2 cellular contexts compared by ENCODE assay signal in the genomic region with DNA sequence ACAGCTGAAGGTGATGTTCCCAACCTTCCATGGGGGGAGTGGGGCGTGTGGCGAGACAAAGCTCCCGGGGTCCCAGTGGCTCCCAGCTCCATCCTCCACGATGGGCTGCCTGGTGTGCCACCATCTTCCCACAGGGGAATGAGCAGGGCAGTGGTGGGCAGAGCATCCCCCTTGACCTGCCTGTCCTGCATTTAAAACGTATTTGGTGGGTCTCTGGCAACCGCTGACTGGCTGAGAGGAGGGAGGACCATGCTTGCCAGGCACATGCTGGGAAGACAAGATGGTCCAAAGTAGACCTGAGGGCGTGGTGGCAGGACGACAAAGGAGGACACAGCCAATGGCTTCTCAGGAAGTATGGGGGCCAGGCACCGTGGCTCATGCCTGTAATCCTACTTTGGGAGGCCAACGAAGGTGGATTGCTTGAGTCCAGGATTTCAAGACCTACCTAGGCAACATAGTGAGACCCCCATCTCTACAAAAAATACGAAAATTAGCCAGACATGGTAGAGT.
TF ChIP-seq lines count a peak whose summit lies in the region.

No MANE protein-coding gene starts in this region.

TF ChIP-seq in IMR-90, 13 proteins besides CTCF, POLR2A, EP300 and RAD21:
- TF ChIP-seq BHLHE40 (IDR thresholded peaks at IDR 0.05; ENCODE audit: low read depth, low read length) (no peak), NFE2L2 (IDR thresholded peaks at IDR 0.05; ENCODE audit: low read depth, low read length) (no peak), MAZ (IDR thresholded peaks at IDR 0.05; ENCODE audit: borderline replicate concordance, low read depth, low read length) (no peak), RCOR1 (IDR thresholded peaks at IDR 0.05; ENCODE audit: insufficient replicate concordance, low read length) (no peak), MXI1 (IDR thresholded peaks at IDR 0.05; ENCODE audit: borderline replicate concordance, low read depth, low read length) (no peak), RFX5 (IDR thresholded peaks at IDR 0.05; ENCODE audit: low read depth, low read length) (no peak)
- TF ChIP-seq, protein P1, sequence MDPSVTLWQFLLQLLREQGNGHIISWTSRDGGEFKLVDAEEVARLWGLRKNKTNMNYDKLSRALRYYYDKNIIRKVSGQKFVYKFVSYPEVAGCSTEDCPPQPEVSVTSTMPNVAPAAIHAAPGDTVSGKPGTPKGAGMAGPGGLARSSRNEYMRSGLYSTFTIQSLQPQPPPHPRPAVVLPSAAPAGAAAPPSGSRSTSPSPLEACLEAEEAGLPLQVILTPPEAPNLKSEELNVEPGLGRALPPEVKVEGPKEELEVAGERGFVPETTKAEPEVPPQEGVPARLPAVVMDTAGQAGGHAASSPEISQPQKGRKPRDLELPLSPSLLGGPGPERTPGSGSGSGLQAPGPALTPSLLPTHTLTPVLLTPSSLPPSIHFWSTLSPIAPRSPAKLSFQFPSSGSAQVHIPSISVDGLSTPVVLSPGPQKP (IDR thresholded peaks at IDR 0.05; ENCODE audit: borderline replicate concordance, low read depth, low read length), result no peak
TF ChIP-seq in IMR-90: peak in this region for 0.

TF ChIP-seq in H1, 55 proteins besides CTCF, POLR2A, EP300 and RAD21:
- no peak for TF ChIP-seq BCL11A (IDR thresholded peaks at IDR 0.05; ENCODE audit: low read depth in 2 of 2, low read length in 2 of 2)
- no peak for TF ChIP-seq SRF (IDR thresholded peaks at IDR 0.05; ENCODE audit: low read depth, low read length)
- TF ChIP-seq, protein P2, sequence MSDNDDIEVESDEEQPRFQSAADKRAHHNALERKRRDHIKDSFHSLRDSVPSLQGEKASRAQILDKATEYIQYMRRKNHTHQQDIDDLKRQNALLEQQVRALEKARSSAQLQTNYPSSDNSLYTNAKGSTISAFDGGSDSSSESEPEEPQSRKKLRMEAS (IDR thresholded peaks at IDR 0.05), result no peak
- TF ChIP-seq KDM1A (IDR thresholded peaks at IDR 0.05; ENCODE audit: borderline replicate concordance, low read length), result no peak
- no peak for TF ChIP-seq TAF7 (optimal IDR thresholded peaks at IDR 0.05; ENCODE audit: borderline replicate concordance, low read depth, low read length)
- TF ChIP-seq JUND (IDR thresholded peaks at IDR 0.05; ENCODE audit: low read length), result no peak
- TF ChIP-seq SUZ12 (IDR thresholded peaks at IDR 0.05; ENCODE audit: low read length), result no peak
- TF ChIP-seq CHD1 (IDR thresholded peaks at IDR 0.05; ENCODE audit: low read depth, low read length), result no peak
- no peak for TF ChIP-seq POU5F1 (IDR thresholded peaks at IDR 0.05; ENCODE audit: low read depth, low read length)
- TF ChIP-seq CREB1 (IDR thresholded peaks at IDR 0.05), result no peak
- no peak for TF ChIP-seq GABPA (IDR thresholded peaks at IDR 0.05; ENCODE audit: borderline replicate concordance, insufficient read depth, low read length)
- no peak for TF ChIP-seq POLR2AphosphoS5 (IDR thresholded peaks at IDR 0.05; ENCODE audit: low read depth, low read length)
